12 cellular contexts compared by ENCODE assay signal in genomic region chr17:79947351-79948031, GRCh38.
DNase-seq lines count a peak whose midpoint lies in the region; ATAC-seq and TF ChIP-seq lines count a peak whose summit lies in the region.
"Had no signal": no experiment of that assay in that cellular context is flagged by ENCODE, and none has a peak within 500 bp of the region (broad histone marks: within the 10 kb centered on the region; RNA-seq: fewer than 3 reads in every experiment).

No MANE protein-coding gene starts in this region.

- no peaks in the 10 kb centered on the region for H3K27me3 ChIP-seq in H9 (ENCODE audit: insufficient read depth, low read length)
- no peaks in the 10 kb centered on the region for H3K27me3 ChIP-seq in breast epithelium
- no peaks in the 10 kb centered on the region for H3K27me3 ChIP-seq in lower lobe of right lung (ENCODE audit: low read depth)
- no peaks in the 10 kb centered on the region for H3K27me3 ChIP-seq in effector memory CD4-positive, alpha-beta T cell (replicated peaks; ENCODE audit: control insufficient read depth, insufficient read depth, low read length, poor library complexity, severe bottlenecking)

- H3K4me3 ChIP-seq in breast epithelium: no peak overlapping the region
- H3K4me3 ChIP-seq in lower lobe of right lung: no peak overlapping the region
- no peak overlapping the region for H3K4me3 ChIP-seq in effector memory CD4-positive, alpha-beta T cell (ENCODE audit: insufficient read depth, low read depth, low read length, poor library complexity, severe bottlenecking)
- no peak overlapping the region for H3K4me3 ChIP-seq in foreskin fibroblast (ENCODE audit: low read depth in 1 of 2, low read length in 2 of 2)

- H3K4me3 Mint-ChIP-seq in H9: no peak overlapping the region
- no peak overlapping the region for H3K4me3 Mint-ChIP-seq in effector memory CD8-positive, alpha-beta T cell

- no peak overlapping the region for H3K14ac ChIP-seq in H9 (ENCODE audit: insufficient read depth, low read length)

- no peak overlapping the region for H3K56ac ChIP-seq in H9 (ENCODE audit: insufficient read length, low read depth, low read length)

- H3K18ac ChIP-seq in H9 (ENCODE audit: insufficient read length, low read depth, low read length): no peak overlapping the region

- H3K9ac ChIP-seq in H9 (ENCODE audit: extremely low read depth, insufficient read length, low read length): no peak overlapping the region

- peaks cover 28 to 48% (median 45%) of the 10 kb centered on the region in 3 experiments for H3K36me3 Mint-ChIP-seq in H9 (ENCODE audit: insufficient read depth in 1 of 3, low read depth in 3 of 3)
- H3K36me3 Mint-ChIP-seq in effector memory CD8-positive, alpha-beta T cell (ENCODE audit: insufficient read depth): no peaks in the 10 kb centered on the region

- H2BK15ac ChIP-seq in H9 (ENCODE audit: low read depth, low read length): no peak overlapping the region

- no peak overlapping the region for H3K27ac ChIP-seq in H9 (ENCODE audit: insufficient read length, low read depth, low read length)
- no peak overlapping the region for H3K27ac ChIP-seq in breast epithelium
- no peak overlapping the region for H3K27ac ChIP-seq in lower lobe of right lung
- H3K27ac ChIP-seq in effector memory CD4-positive, alpha-beta T cell (ENCODE audit: insufficient read depth, low read length, poor library complexity, severe bottlenecking): no peak overlapping the region

- ATAC-seq in lower lobe of right lung (no peak), HG03139 (IDR thresholded peaks at IDR 0.05; ENCODE audit: unreplicated experiment) (no peak)
- no peak for ATAC-seq in effector memory CD8-positive, alpha-beta T cell (replicated peaks)

- peak; percentile 7 for DNase-seq in 8988T
- peak; percentile 28 for DNase-seq in H9
- DNase-seq in breast epithelium (ENCODE audit: low spot score in 2 of 2): peak; percentile 45 to 72
- peak; percentile 39 for DNase-seq in lower lobe of right lung
- DNase-seq in effector memory CD4-positive, alpha-beta T cell: no peak
- DNase-seq in effector memory CD8-positive, alpha-beta T cell: no peak
- DNase-seq in foreskin fibroblast: no peak
- DNase-seq: NCI-H526; SIG-M5; stimulated activated CD4-positive, alpha-beta T cell treated with anti-CD3 and anti-CD28 coated beads, Interleukin-4, amount 100 ng/mL, for 24 hours; stimulated activated naive CD4-positive, alpha-beta T cell treated with Interleukin-2 at 50 U/mL for 16 hours had no signal

- peaks cover 42 to 58% of the 10 kb centered on the region in 2 experiments for H3K4me1 Mint-ChIP-seq in H9
- peaks cover 6% of the 10 kb centered on the region in 2 donors for H3K4me1 Mint-ChIP-seq in effector memory CD8-positive, alpha-beta T cell (ENCODE audit: low read depth in 2 of 2)

- H3K36me3 ChIP-seq in breast epithelium (no peaks in the 10 kb centered on the region), lower lobe of right lung (peaks cover 47% of the 10 kb centered on the region)
- no peaks in the 10 kb centered on the region for H3K36me3 ChIP-seq in effector memory CD4-positive, alpha-beta T cell (ENCODE audit: control insufficient read depth, insufficient read depth, low read length)

- no peak overlapping the region for H4K5ac ChIP-seq in H9 (ENCODE audit: insufficient read length, low read depth, low read length)

- no peak overlapping the region for H4K91ac ChIP-seq in H9 (ENCODE audit: insufficient read length, low read depth, low read length)

- no peaks in the 10 kb centered on the region for H4K20me1 ChIP-seq in H9 (ENCODE audit: control insufficient read depth, insufficient read depth, insufficient read length)

- intact Hi-C loops in breast epithelium (cut with DNase I; ENCODE audit: low total_unique reads) (no loop called here), lower lobe of right lung (cut with DNase I) (no loop called here)

- no peak overlapping the region for H2BK120ac ChIP-seq in H9 (ENCODE audit: low read depth, low read length, poor library complexity, severe bottlenecking)

- no CpG with 5 or more reads among the region's 31 CpGs for WGBS in H9 (ENCODE audit: extremely low coverage, insufficient read length, low lambda C conversion rate)

- H2BK5ac ChIP-seq in H9 (ENCODE audit: insufficient read length, low read length): no peak overlapping the region

- H3K23ac ChIP-seq in H9 (ENCODE audit: insufficient read length, low read depth, low read length): no peak overlapping the region

- no peaks in the 10 kb centered on the region for H3K9me3 Mint-ChIP-seq in H9
- H3K9me3 Mint-ChIP-seq in effector memory CD8-positive, alpha-beta T cell: no peaks in the 10 kb centered on the region

- H3K27me3 Mint-ChIP-seq in H9 (ENCODE audit: low read depth): no peaks in the 10 kb centered on the region; the same call in 1 of the 2 replicates
- no peaks in the 10 kb centered on the region for H3K27me3 Mint-ChIP-seq in effector memory CD8-positive, alpha-beta T cell

- H3K4me2 ChIP-seq in H9 (ENCODE audit: insufficient read depth, insufficient read length, low read length): no peak overlapping the region

- no peaks in the 10 kb centered on the region for H3K9me3 ChIP-seq in H9 (ENCODE audit: control insufficient read depth, low read depth, low read length)
- H3K9me3 ChIP-seq in breast epithelium: no peaks in the 10 kb centered on the region
- H3K9me3 ChIP-seq in lower lobe of right lung: no peaks in the 10 kb centered on the region
- H3K9me3 ChIP-seq in effector memory CD4-positive, alpha-beta T cell (ENCODE audit: control insufficient read depth, low read length): no peaks in the 10 kb centered on the region

- H2BK12ac ChIP-seq in H9 (ENCODE audit: insufficient read length, low read depth, low read length): no peak overlapping the region

- no peak overlapping the region for H2BK20ac ChIP-seq in H9 (ENCODE audit: low read depth, low read length, poor library complexity, severe bottlenecking)

- no peak overlapping the region for H3T11ph ChIP-seq in H9 (ENCODE audit: low read length)

- H3K79me1 ChIP-seq in H9 (ENCODE audit: insufficient read depth, low read depth, low read length, poor library complexity, severe bottlenecking): no peaks in the 10 kb centered on the region

- TF ChIP-seq CTCF in H9 (conservative IDR thresholded peaks at IDR 0.05) (no peak), breast epithelium (IDR thresholded peaks at IDR 0.05) (no peak), lower lobe of right lung (IDR thresholded peaks at IDR 0.05) (no peak), foreskin fibroblast (IDR thresholded peaks at IDR 0.05; ENCODE audit: low read depth, low read length) (no peak)

- H3K23me2 ChIP-seq in H9 (ENCODE audit: insufficient read length, low read depth, low read length, poor library complexity, severe bottlenecking): peaks cover 13% of the 10 kb centered on the region

- no peak overlapping the region for H4K8ac ChIP-seq in H9 (replicated peaks; ENCODE audit: insufficient read length, low read depth, low read length)

- no peaks in the 10 kb centered on the region for H3K79me2 ChIP-seq in H9 (ENCODE audit: insufficient read depth, low read length)

- peaks cover 3% of the 10 kb centered on the region; the same call in 1 of the 2 replicates for H3K4me1 ChIP-seq in H9 (ENCODE audit: insufficient read depth, low read length)
- H3K4me1 ChIP-seq in breast epithelium: peaks cover 0 to 3% of the 10 kb centered on the region in 2 donors
- peaks cover 27% of the 10 kb centered on the region for H3K4me1 ChIP-seq in lower lobe of right lung
- H3K4me1 ChIP-seq in effector memory CD4-positive, alpha-beta T cell (ENCODE audit: control insufficient read depth, insufficient read depth, low read length, poor library complexity, severe bottlenecking): peaks cover 6% of the 10 kb centered on the region

- no peak for TF ChIP-seq POLR2A in breast epithelium (IDR thresholded peaks at IDR 0.05)

- H2AFZ ChIP-seq in H9 (ENCODE audit: low read length): no peak overlapping the region

- H3K4ac ChIP-seq in H9 (ENCODE audit: low read depth, low read length): no peak overlapping the region

- peak overlapping the region in 1 of 3 experiments; percentile 73; a peak in 2 of 7 replicates for H3K27ac Mint-ChIP-seq in H9
- H3K27ac Mint-ChIP-seq in effector memory CD8-positive, alpha-beta T cell: no peak overlapping the region

- no peak overlapping the region for H2AK5ac ChIP-seq in H9 (ENCODE audit: insufficient read length, low read length)

Comparison
In these comparisons a context has a peak if more than half of its experiments do, and no peak if none do; other contexts are left out.
1. DNase-seq: peak in 8988T (single experiment), H9 (single experiment), breast epithelium (2 of 2) and lower lobe of right lung (single experiment); none in effector memory CD4-positive, alpha-beta T cell (0 of 3), effector memory CD8-positive, alpha-beta T cell (0 of 3) and foreskin fibroblast (0 of 2).